ENCODE assay signal across 8 cellular contexts in the genomic region with DNA sequence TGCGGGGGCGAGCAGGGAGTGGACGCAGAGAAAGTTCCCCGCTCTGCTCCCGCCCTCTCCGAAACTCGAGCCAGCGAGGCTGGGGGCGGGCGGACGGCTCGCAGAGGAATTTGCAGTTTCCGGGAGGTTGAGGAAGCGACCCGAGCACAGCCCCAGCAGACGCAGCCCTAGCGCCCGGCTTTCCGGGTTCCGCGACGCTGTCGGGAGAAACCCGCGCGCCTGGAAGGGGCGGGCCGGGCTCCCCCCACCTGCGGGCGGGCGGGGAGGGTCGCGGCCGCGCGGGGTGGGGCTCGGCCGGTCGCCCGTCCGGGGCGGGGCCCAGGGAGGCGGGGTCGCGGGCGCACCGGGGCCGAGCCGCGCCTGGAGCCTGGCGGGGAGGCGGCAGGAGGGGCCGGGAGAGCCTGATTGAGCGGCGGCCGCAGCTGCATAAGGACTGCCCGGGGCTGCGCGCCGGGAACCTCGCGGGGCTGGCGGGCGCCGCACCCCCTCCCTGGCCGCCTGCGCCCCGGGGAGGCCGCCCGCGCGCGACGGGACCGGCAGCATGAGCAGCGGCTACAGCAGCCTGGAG. TPM values are rescaled to one million over a fixed set of nuclear protein-coding genes. Genes with fewer than 3 reads are reported as not detected.
A peak's percentile ranks its signal among the peaks of the same experiment; 100 is the strongest.
DNase-seq lines count a peak whose midpoint lies in the region; ATAC-seq and TF ChIP-seq lines count a peak whose summit lies in the region.

A gene with protein sequence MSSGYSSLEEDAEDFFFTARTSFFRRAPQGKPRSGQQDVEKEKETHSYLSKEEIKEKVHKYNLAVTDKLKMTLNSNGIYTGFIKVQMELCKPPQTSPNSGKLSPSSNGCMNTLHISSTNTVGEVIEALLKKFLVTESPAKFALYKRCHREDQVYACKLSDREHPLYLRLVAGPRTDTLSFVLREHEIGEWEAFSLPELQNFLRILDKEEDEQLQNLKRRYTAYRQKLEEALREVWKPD (plus strand): TSS at position 404 of the 568 bp plus-strand sequence. CDS start 138 bp downstream, at position 542.

- DNase-seq in AG20443 (ENCODE audit: low spot score) (peak; percentile 85), activated T-cell treated with anti-CD3 and anti-CD28 coated beads for 24 hours (ENCODE audit: low read depth) (peak; percentile 71), epithelial cell of proximal tubule (ENCODE audit: low read depth) (no peak)
- peak; percentile 67 to 79 (median 71) for DNase-seq in stimulated activated naive CD4-positive, alpha-beta T cell (lab: John Stamatoyannopoulos, UW)

- no peak for TF ChIP-seq CTCF in OCI-LY3 (IDR thresholded peaks at IDR 0.05; ENCODE audit: low read depth, low read length)
- TF ChIP-seq CTCF in epithelial cell of proximal tubule (conservative IDR thresholded peaks at IDR 0.05; ENCODE audit: low read depth, low read length): no peak

- H3K27me3 ChIP-seq in OCI-LY3 (ENCODE audit: low read depth, low read length) (no peaks in the 10 kb centered on the region), muscle layer of duodenum (ENCODE audit: low read depth, low read length) (no peaks in the 10 kb centered on the region)

- H3K9me3 ChIP-seq in OCI-LY3 (ENCODE audit: insufficient read depth, low read length) (no peaks in the 10 kb centered on the region), muscle layer of duodenum (ENCODE audit: control insufficient read depth in 1 of 2, low read length in 2 of 2) (no peaks in the 10 kb centered on the region)

- peak within 1 kb of the TSS; percentile 99 for H3K4me2 ChIP-seq in OCI-LY3 (ENCODE audit: low read length)

- H3K36me3 ChIP-seq in OCI-LY3 (replicated peaks; ENCODE audit: low read depth, low read length) (peaks cover 31% of the 10 kb centered on the region), muscle layer of duodenum (ENCODE audit: control insufficient read depth in 1 of 2, insufficient read depth in 2 of 2, low read length in 2 of 2) (no peaks in the 10 kb centered on the region)

- H3K27ac ChIP-seq in OCI-LY3 (ENCODE audit: low read length) (peak within 1 kb of the TSS; percentile 95), muscle layer of duodenum (ENCODE audit: low read length) (peak within 1 kb of the TSS; percentile 84)

- peaks cover 29% of the 10 kb centered on the region for H3K4me1 ChIP-seq in OCI-LY3 (ENCODE audit: low read length)
- peaks cover 5 to 11% of the 10 kb centered on the region in 2 donors for H3K4me1 ChIP-seq in muscle layer of duodenum (ENCODE audit: control insufficient read depth in 1 of 2, insufficient read depth in 2 of 2, low read length in 2 of 2)

- peaks cover 29% of the 10 kb centered on the region for H4K20me1 ChIP-seq in OCI-LY3 (ENCODE audit: insufficient read depth, low read length)

- ATAC-seq in GM18909 (IDR thresholded peaks at IDR 0.05; ENCODE audit: poor library complexity, unreplicated experiment): peak; percentile 61
- ATAC-seq in HG03159 (IDR thresholded peaks at IDR 0.05; ENCODE audit: unreplicated experiment): peak; percentile 44

- peak within 1 kb of the TSS; percentile 99 for H3K9ac ChIP-seq in OCI-LY3 (ENCODE audit: low read length)

- H3K4me3 ChIP-seq in OCI-LY3 (ENCODE audit: low read length) (peak within 1 kb of the TSS; percentile 98), epithelial cell of proximal tubule (ENCODE audit: low read depth, low read length) (peak within 1 kb of the TSS; percentile 84), muscle layer of duodenum (ENCODE audit: low read depth in 1 of 2, low read length in 2 of 2) (peak within 1 kb of the TSS; percentile 73 to 94)

- peak within 1 kb of the TSS; percentile 43; the same call in 1 of the 2 replicates for H2AFZ ChIP-seq in OCI-LY3 (ENCODE audit: low read depth, low read length)

- H3K79me2 ChIP-seq in OCI-LY3 (ENCODE audit: low read length): peaks cover 56% of the 10 kb centered on the region

RNA-seq across cellular contexts. Expression of the gene that starts here (rescaled TPM):
- 14.9 and 15.4 TPM in 2 replicates for total RNA-seq in epithelial cell of proximal tubule
